ENCODE assay signal across 8 cellular contexts in the genomic region with DNA sequence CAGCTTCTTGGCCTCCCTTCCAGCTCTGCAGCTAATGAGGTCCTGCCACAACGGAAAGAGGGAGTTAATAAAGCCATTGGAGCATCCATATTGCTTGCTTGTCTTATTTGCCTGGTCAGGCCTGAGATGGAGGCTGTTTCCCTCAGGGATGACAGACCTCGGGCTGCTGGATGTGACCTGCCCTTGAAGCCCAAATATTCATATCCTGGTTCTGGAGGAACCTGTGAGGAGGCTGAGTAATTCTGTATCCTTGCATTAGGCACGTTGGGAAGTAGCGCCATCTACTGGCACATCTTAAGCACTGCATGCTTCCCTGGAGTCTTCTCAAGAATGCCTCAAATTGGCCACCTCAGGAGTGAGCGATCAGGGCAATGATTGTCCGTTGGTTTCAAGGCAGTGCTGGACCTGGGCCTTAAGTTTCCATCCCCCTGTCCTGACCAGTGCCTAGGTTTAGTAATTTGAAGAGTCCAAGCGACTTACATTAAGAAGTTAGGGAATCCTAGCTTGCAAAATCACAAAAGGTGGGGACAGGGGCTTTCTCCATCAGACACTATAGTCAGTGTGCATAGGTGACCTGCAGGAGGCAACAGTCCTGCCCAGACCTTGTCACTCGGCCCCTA. TPM values are rescaled to one million over a fixed set of nuclear protein-coding genes. Genes with fewer than 3 reads are reported as not detected.
DNase-seq lines count a peak whose midpoint lies in the region; ATAC-seq lines count a peak whose summit lies in the region.

No MANE protein-coding gene starts in this region.

- no peak overlapping the region for H2AK5ac ChIP-seq in mesendoderm (ENCODE audit: low read length)

- no peak overlapping the region for H3K18ac ChIP-seq in mesendoderm (ENCODE audit: low read length)

- ATAC-seq in HG03378 (IDR thresholded peaks at IDR 0.05; ENCODE audit: unreplicated experiment): peak; percentile 62
- no peak for ATAC-seq in HG02970 (IDR thresholded peaks at IDR 0.05; ENCODE audit: low FRiP score, unreplicated experiment)

- H3K56ac ChIP-seq in mesendoderm (ENCODE audit: low read length): no peak overlapping the region

- no peaks in the 10 kb centered on the region for H3K4me1 Mint-ChIP-seq in activated CD4-positive, alpha-beta memory T cell treated with anti-CD3 and anti-CD28 coated beads, Interleukin-2, amount 10 ng/mL, durations not matched to agents 7 days and 5 days

- H2BK120ac ChIP-seq in mesendoderm (ENCODE audit: low read depth, low read length): no peak overlapping the region

- H3K36me3 ChIP-seq in mesendoderm (ENCODE audit: control insufficient read depth, insufficient read depth, low read length): peaks cover 23% of the 10 kb centered on the region

- no peak overlapping the region for H2BK15ac ChIP-seq in mesendoderm (replicated peaks; ENCODE audit: low read depth)

- CTCF ChIA-PET in activated CD4-positive, alpha-beta memory T cell treated with anti-CD3 and anti-CD28 coated beads, Interleukin-2, amount 10 ng/mL, durations not matched to agents 7 days and 5 days (lab: Charles Lee): interaction anchor here (0.6 to 7.6 kb wide), 23 partner anchors 10 to 267 kb away, joined by 3 to 120 read pairs (median 5); a partner anchor contains a TSS

- H3K4me3 Mint-ChIP-seq in activated CD4-positive, alpha-beta memory T cell treated with anti-CD3 and anti-CD28 coated beads, Interleukin-2, amount 10 ng/mL, durations not matched to agents 7 days and 5 days: no peak overlapping the region

- no peak overlapping the region for H3K4me3 ChIP-seq in mesendoderm (ENCODE audit: low read length)

- no peaks in the 10 kb centered on the region for H3K9me3 Mint-ChIP-seq in activated CD4-positive, alpha-beta memory T cell treated with anti-CD3 and anti-CD28 coated beads, Interleukin-2, amount 10 ng/mL, durations not matched to agents 7 days and 5 days

- H3K79me1 ChIP-seq in mesendoderm (ENCODE audit: low read length): no peaks in the 10 kb centered on the region

- no peak overlapping the region for H3K23ac ChIP-seq in mesendoderm (ENCODE audit: low read length)

- H3K79me2 ChIP-seq in mesendoderm (ENCODE audit: control insufficient read depth, insufficient read depth, low read length): no peaks in the 10 kb centered on the region

- WGBS in mesendoderm (ENCODE audit: extremely low coverage, insufficient coverage, low lambda C conversion rate): no CpG with 5 or more reads among the region's 8 CpGs

- no peak overlapping the region for H3K4me2 ChIP-seq in mesendoderm (ENCODE audit: low read length)

- H3K27ac ChIP-seq in mesendoderm (ENCODE audit: low read depth, low read length): no peak overlapping the region

- DNase-seq in GM04503 (ENCODE audit: low read depth) (peak; percentile 27), NCI-H748 treated with DMSO at 0.1 percent for 48 hours (lab: John Stamatoyannopoulos, UW) (peak; percentile 69), mesendoderm (peak; percentile 87)
- DNase-seq in activated CD4-positive, alpha-beta memory T cell treated with anti-CD3 and anti-CD28 coated beads, Interleukin-2, amount 10 ng/mL, durations not matched to agents 7 days and 5 days: peak; percentile 79
- DNase-seq in effector CD8-positive, alpha-beta T cell (lab: John Stamatoyannopoulos, UW): peak; percentile 49
- DNase-seq in stimulated activated CD8-positive, alpha-beta memory T cell treated with anti-CD3 and anti-CD28 coated beads, Interleukin-2, amount 100 ng/mL, for 1 hour (ENCODE audit: low read depth in 2 of 2): peak; percentile 52 to 54

- no peak overlapping the region for H3K27ac Mint-ChIP-seq in activated CD4-positive, alpha-beta memory T cell treated with anti-CD3 and anti-CD28 coated beads, Interleukin-2, amount 10 ng/mL, durations not matched to agents 7 days and 5 days

- peaks cover 44% of the 10 kb centered on the region for H3K36me3 Mint-ChIP-seq in activated CD4-positive, alpha-beta memory T cell treated with anti-CD3 and anti-CD28 coated beads, Interleukin-2, amount 10 ng/mL, durations not matched to agents 7 days and 5 days (ENCODE audit: low read depth)

- no peak overlapping the region for H4K8ac ChIP-seq in mesendoderm (ENCODE audit: low read depth, low read length)

- H3K9ac ChIP-seq in mesendoderm (ENCODE audit: low read length): no peak overlapping the region

- H3K4ac ChIP-seq in mesendoderm (ENCODE audit: low read depth, low read length): no peak overlapping the region

- peaks cover 2% of the 10 kb centered on the region for H3K4me1 ChIP-seq in mesendoderm (ENCODE audit: control insufficient read depth, low read depth, low read length)

- no peak overlapping the region for H2BK5ac ChIP-seq in mesendoderm (ENCODE audit: low read length)

- no peak overlapping the region for H4K5ac ChIP-seq in mesendoderm (ENCODE audit: low read length)

- H3K27me3 ChIP-seq in mesendoderm (ENCODE audit: insufficient read depth, low read length, poor library complexity): no peaks in the 10 kb centered on the region

- POLR2A ChIA-PET in activated CD4-positive, alpha-beta memory T cell treated with anti-CD3 and anti-CD28 coated beads, Interleukin-2, amount 10 ng/mL, durations not matched to agents 7 days and 5 days (lab: Charles Lee): interaction anchor here (0.6 to 5.4 kb wide), 9 partner anchors 13 to 221 kb away, joined by 3 to 35 read pairs (median 6); a partner anchor contains a TSS

- H3K27me3 Mint-ChIP-seq in activated CD4-positive, alpha-beta memory T cell treated with anti-CD3 and anti-CD28 coated beads, Interleukin-2, amount 10 ng/mL, durations not matched to agents 7 days and 5 days: no peaks in the 10 kb centered on the region

RNA-seq across cellular contexts. Expression of a gene that starts 13.8 kb away (rescaled TPM):
- 100 to 1,000 TPM; 166 to 172 TPM for total RNA-seq in activated CD4-positive, alpha-beta memory T cell treated with anti-CD3 and anti-CD28 coated beads, Interleukin-2, amount 10 ng/mL, durations not matched to agents 7 days and 5 days
- 457 TPM for polyA plus RNA-seq in mesendoderm (2013, experiment 1 of 2)
- polyA plus RNA-seq in mesendoderm (2013, experiment 2 of 2): 446 TPM

RNA-seq across cellular contexts. Expression of a gene that starts 19.4 kb away (rescaled TPM):
- total RNA-seq in activated CD4-positive, alpha-beta memory T cell treated with anti-CD3 and anti-CD28 coated beads, Interleukin-2, amount 10 ng/mL, durations not matched to agents 7 days and 5 days: 100 to 1,000 TPM; 144 TPM
- 169 TPM for polyA plus RNA-seq in mesendoderm (2013, experiment 1 of 2)
- polyA plus RNA-seq in mesendoderm (2013, experiment 2 of 2): 177 TPM

RNA-seq across cellular contexts. Expression of a gene that starts 48.4 kb away (rescaled TPM):
- total RNA-seq in activated CD4-positive, alpha-beta memory T cell treated with anti-CD3 and anti-CD28 coated beads, Interleukin-2, amount 10 ng/mL, durations not matched to agents 7 days and 5 days: 100 to 1,000 TPM; 296 to 309 TPM
- 1,174 TPM for polyA plus RNA-seq in mesendoderm (2013, experiment 1 of 2)
- 1,171 TPM for polyA plus RNA-seq in mesendoderm (2013, experiment 2 of 2)

RNA-seq across cellular contexts. Expression of a gene that starts 53.8 kb away (rescaled TPM):
- total RNA-seq in activated CD4-positive, alpha-beta memory T cell treated with anti-CD3 and anti-CD28 coated beads, Interleukin-2, amount 10 ng/mL, durations not matched to agents 7 days and 5 days: 1 to 10 TPM; 2.6 to 3.6 TPM
- polyA plus RNA-seq in mesendoderm (2013, experiment 1 of 2): 0.94 TPM
- 0.63 TPM for polyA plus RNA-seq in mesendoderm (2013, experiment 2 of 2)

Comparison
In these comparisons a context has a peak if more than half of its experiments do, and no peak if none do; other contexts are left out.
1. DNase-seq: peak in every context shown above with its lines; median percentile 87 in mesendoderm; 79 in activated CD4-positive, alpha-beta memory T cell treated with anti-CD3 and anti-CD28 coated beads, Interleukin-2, amount 10 ng/mL, durations not matched to agents 7 days and 5 days; 69 in NCI-H748 treated with DMSO at 0.1 percent for 48 hours; 53 in stimulated activated CD8-positive, alpha-beta memory T cell treated with anti-CD3 and anti-CD28 coated beads, Interleukin-2, amount 100 ng/mL, for 1 hour; 49 in effector CD8-positive, alpha-beta T cell; 27 in GM04503.